ENCODE assay signal across 19 cellular contexts in genomic region chr7:28512648-28513435, GRCh38.
DNase-seq lines count a peak whose midpoint lies in the region; ATAC-seq, FAIRE-seq and TF ChIP-seq lines count a peak whose summit lies in the region.
"Had no signal": no experiment of that assay in that cellular context is flagged by ENCODE, and none has a peak within 500 bp of the region (broad histone marks: within the 10 kb centered on the region; RNA-seq: fewer than 3 reads in every experiment).

No MANE protein-coding gene starts in this region.

- no TSS peak for BruUV-seq in HepG2 (replicated peaks; lab: Mats Ljungman, UMichigan)
- BruUV-seq in GM12878 (replicated peaks; lab: Mats Ljungman, UMichigan) = no TSS peak

- no peaks in the 10 kb centered on the region for H3K36me3 Mint-ChIP-seq in neural crest cell (ENCODE audit: low read depth)
- H3K36me3 Mint-ChIP-seq: CD14-positive monocyte; CD8-positive, alpha-beta T cell had no signal

- H3K27me3 ChIP-seq in HepG2 (ENCODE audit: control insufficient read depth in 1 of 2, insufficient read depth in 2 of 2, low read length in 2 of 2) (peaks cover 1 to 3% of the 10 kb centered on the region in 2 experiments; a peak in 3 of 5 replicates), right lobe of liver (peaks cover 0 to 4% of the 10 kb centered on the region in 2 donors), GM12878 (replicated peaks in 1 of 2; ENCODE audit: control insufficient read depth in 2 of 2, insufficient read depth in 2 of 2, low read length in 1 of 2) (no peaks in the 10 kb centered on the region), Karpas-422 (ENCODE audit: low read length) (no peaks in the 10 kb centered on the region; the same call in 1 of the 2 replicates)

- H3K9me3 ChIP-seq in HepG2 (ENCODE audit: low read length) (no peaks in the 10 kb centered on the region), right lobe of liver (no peaks in the 10 kb centered on the region), GM12878 (replicated peaks; ENCODE audit: control insufficient read depth, insufficient read depth, low read length) (no peaks in the 10 kb centered on the region; the same call in 2 of the 3 replicates), Karpas-422 (ENCODE audit: low read length) (no peaks in the 10 kb centered on the region)
- H3K9me3 ChIP-seq: Caco-2 had no signal

- H3K36me3 ChIP-seq in HepG2 (replicated peaks in 1 of 2; ENCODE audit: control insufficient read depth in 1 of 2, insufficient read depth in 2 of 2, low read length in 2 of 2) (no peaks in the 10 kb centered on the region), right lobe of liver (no peaks in the 10 kb centered on the region), GM12878 (ENCODE audit: control insufficient read depth in 2 of 2, insufficient read depth in 2 of 2, low read length in 1 of 2) (no peaks in the 10 kb centered on the region; a peak in 2 of 4 replicates), Karpas-422 (ENCODE audit: insufficient read depth, low read length) (no peaks in the 10 kb centered on the region)

- H3K9me2 ChIP-seq in Karpas-422 (replicated peaks; ENCODE audit: insufficient read depth, low read length) = no peaks in the 10 kb centered on the region

- no peaks in the 10 kb centered on the region for H3K9me3 Mint-ChIP-seq in neural crest cell
- H3K9me3 Mint-ChIP-seq: CD8-positive, alpha-beta T cell had no signal

- H4K20me1 ChIP-seq in HepG2 (ENCODE audit: insufficient read depth, low read length) (no peaks in the 10 kb centered on the region), GM12878 (ENCODE audit: control insufficient read depth, insufficient read depth) (no peaks in the 10 kb centered on the region), Karpas-422 (ENCODE audit: insufficient read depth, low read depth, low read length) (no peaks in the 10 kb centered on the region)

- intact Hi-C loops in HepG2 (cut with micrococcal nuclease; ENCODE audit: unreplicated experiment) (no loop called here), right lobe of liver (cut with DNase I) (no loop called here), GM12878 (cut with micrococcal nuclease; ENCODE audit: unreplicated experiment) (no loop called here)

- FAIRE-seq in HepG2 (lab: Jason Lieb, UNC) = no peak
- FAIRE-seq in GM12878 (lab: Jason Lieb, UNC) = no peak
- FAIRE-seq: H54 had no signal

- in situ Hi-C loops in HepG2 (cut with HindIII; ENCODE audit: extremely low pct_ligation_motif_present, low pct_unique_long_range_greater_than_20kb) = no loop called here
- in situ Hi-C loops in GM12878 (cut with MboI) = no loop called here

- POLR2A ChIA-PET in HepG2 (lab: Yijun Ruan, JAX) = no interaction called here
- POLR2A ChIA-PET in GM12878 (lab: Charles Lee) = interaction anchor here (1.0 to 2.2 kb wide), 2 partner anchors 10 to 11 kb away, joined by 4 to 8 read pairs; no protein-coding TSS in a partner anchor

- TF ChIP-seq RAD21 in HepG2 (CRISPR knock-in tag; IDR thresholded peaks at IDR 0.05) (no peak), GM12878 (IDR thresholded peaks at IDR 0.05; ENCODE audit: insufficient read depth, low read depth, low read length) (no peak)

- no peak for ATAC-seq in HepG2
- no peak for ATAC-seq in right lobe of liver
- no peak for ATAC-seq in GM12878
- ATAC-seq: CD8-positive, alpha-beta T cell; HCT116 had no signal

- 45% methylated on average over 7 of the region's 9 CpGs for WGBS in HepG2 (ENCODE audit: low lambda C conversion rate)
- 75% methylated on average over 9 of the region's 9 CpGs for WGBS in right lobe of liver (ENCODE audit: insufficient coverage, low coverage, low lambda C conversion rate, missing lambda C conversion rate)
- 59% methylated on average over 9 of the region's 9 CpGs for WGBS in GM12878 (ENCODE audit: insufficient coverage, insufficient replicate concordance, low lambda C conversion rate, missing lambda C conversion rate)

- H2AFZ ChIP-seq in HepG2 (ENCODE audit: low read length) = no peak overlapping the region
- H2AFZ ChIP-seq in GM12878 (ENCODE audit: control insufficient read depth, low read depth, low read length) = no peak overlapping the region
- H2AFZ ChIP-seq in Karpas-422 (ENCODE audit: low read length) = no peak overlapping the region
- H2AFZ ChIP-seq: GM23248 had no signal

- CTCF ChIA-PET in HepG2 (lab: Yijun Ruan, JAX; ENCODE audit: low intra/inter-chr PET ratio, low total read pairs) (no interaction called here), GM12878 (lab: Yijun Ruan, JAX) (interaction anchor here (1.5 kb wide), 1 partner anchor 27 kb away, joined by 4 read pairs; no protein-coding TSS in a partner anchor)

- H3K4me3 Mint-ChIP-seq in neural crest cell = no peak overlapping the region
- H3K4me3 Mint-ChIP-seq: B cell; CD14-positive monocyte; CD8-positive, alpha-beta T cell; IgD-negative memory B cell had no signal

- peaks cover 7% of the 10 kb centered on the region for H3K4me1 Mint-ChIP-seq in neural crest cell

- H3K4me1 ChIP-seq in HepG2 (ENCODE audit: insufficient read depth, low read length) (no peaks in the 10 kb centered on the region), right lobe of liver (no peaks in the 10 kb centered on the region), GM12878 (ENCODE audit: control insufficient read depth, insufficient read depth, low read length) (peaks cover 17% of the 10 kb centered on the region), Karpas-422 (ENCODE audit: low read length) (peaks cover 11% of the 10 kb centered on the region)

- peak overlapping the region; percentile 60 for H3K27ac Mint-ChIP-seq in neural crest cell (ENCODE audit: unreplicated experiment)
- H3K27ac Mint-ChIP-seq: B cell; CD14-positive monocyte; CD8-positive, alpha-beta T cell; IgD-negative memory B cell had no signal

- TF ChIP-seq EP300 in HepG2 (IDR thresholded peaks at IDR 0.05; ENCODE audit: low read depth in 2 of 2, low read length in 2 of 2) = no peak
- no peak for TF ChIP-seq EP300 in HepG2 (CRISPR knock-in tag; IDR thresholded peaks at IDR 0.05; ENCODE audit: borderline replicate concordance)
- TF ChIP-seq EP300 in GM12878 (IDR thresholded peaks at IDR 0.05; ENCODE audit: borderline replicate concordance in 1 of 2, control insufficient read depth in 1 of 2, low read depth in 2 of 2, low read length in 2 of 2) = no peak

- no peaks in the 10 kb centered on the region for H3K79me2 ChIP-seq in HepG2 (ENCODE audit: insufficient read depth, low read length)
- no peaks in the 10 kb centered on the region for H3K79me2 ChIP-seq in GM12878 (ENCODE audit: control insufficient read depth, insufficient read depth, low read length)
- H3K79me2 ChIP-seq in Karpas-422 (ENCODE audit: low read length) = no peaks in the 10 kb centered on the region

- no peak overlapping the region for H3K27ac ChIP-seq in HepG2 (ENCODE audit: extremely low read length, insufficient read depth, low read length)
- no peak overlapping the region for H3K27ac ChIP-seq in right lobe of liver
- no peak overlapping the region for H3K27ac ChIP-seq in GM12878 (ENCODE audit: control insufficient read depth, insufficient read depth)
- no peak overlapping the region for H3K27ac ChIP-seq in Karpas-422 (ENCODE audit: low read length)
- H3K27ac ChIP-seq: GM23248, HL-60 had no signal

- TF ChIP-seq POLR2A in HepG2 (IDR thresholded peaks at IDR 0.05; ENCODE audit: insufficient read depth in 1 of 2, low read depth in 2 of 2, low read length in 2 of 2) (no peak), right lobe of liver (IDR thresholded peaks at IDR 0.05) (no peak), GM12878 (IDR thresholded peaks at IDR 0.05; ENCODE audit: low read depth, low read length) (no peak)

- H3K4me2 ChIP-seq in HepG2 (ENCODE audit: low read depth, low read length) (no peak overlapping the region), GM12878 (ENCODE audit: control insufficient read depth, insufficient read depth) (no peak overlapping the region), Karpas-422 (ENCODE audit: low read depth, low read length, poor library complexity, severe bottlenecking) (no peak overlapping the region)

- no peaks in the 10 kb centered on the region for H3K27me3 Mint-ChIP-seq in neural crest cell (ENCODE audit: low read depth)

- H3K4me3 ChIP-seq in HepG2 (replicated peaks in 1 of 3; ENCODE audit: insufficient read depth in 1 of 3, low read depth in 2 of 3, low read length in 3 of 3) = no peak overlapping the region
- H3K4me3 ChIP-seq in right lobe of liver = no peak overlapping the region
- H3K4me3 ChIP-seq in GM12878 = no peak overlapping the region
- H3K4me3 ChIP-seq in Karpas-422 (ENCODE audit: low read length) = no peak overlapping the region
- H3K4me3 ChIP-seq: GM23248 had no signal

- TF ChIP-seq CTCF in HepG2 (CRISPR knock-in tag; IDR thresholded peaks at IDR 0.05) = no peak
- TF ChIP-seq CTCF in right lobe of liver (IDR thresholded peaks at IDR 0.05) = no peak
- TF ChIP-seq CTCF in GM12878 (IDR thresholded peaks at IDR 0.05 in 2 of 3, conservative IDR thresholded peaks at IDR 0.05 in 1 of 3; ENCODE audit: control insufficient read depth in 2 of 3, extremely low read depth in 1 of 3, insufficient read depth in 1 of 3, low read depth in 3 of 3, low read length in 3 of 3) = no peak
- no peak for TF ChIP-seq CTCF in neural crest cell (conservative IDR thresholded peaks at IDR 0.05)

- DNase-seq in HepG2 (ENCODE audit: low spot score) (no peak), right lobe of liver (no peak), GM12878 (ENCODE audit: low read depth, low spot score) (no peak), neural crest cell (ENCODE audit: low read depth, low spot score) (no peak), HPDE6-E6E7 (ENCODE audit: extremely low spot score) (no peak), COR-L47 (lab: John Stamatoyannopoulos, UW) (no peak), Karpas-422 (no peak)
- DNase-seq in activated CD4-positive, alpha-beta T cell treated with anti-CD3 and anti-CD28 coated beads, Interleukin-2, amount 50 U/mL, for 4 hours = no peak
- DNase-seq: Caco-2; CD8-positive, alpha-beta T cell; DND-41; GDM1; GM23248 had no signal

- SMC1A ChIA-PET in GM12878 (lab: Charles Lee; ENCODE audit: uncharacterized antibody, unreplicated experiment) = interaction anchor here (0.6 to 14.5 kb wide), 10 partner anchors 8 to 58 kb away, joined by 3 to 153 read pairs (median 4); no protein-coding TSS in a partner anchor

- H3K9ac ChIP-seq in HepG2 (ENCODE audit: insufficient read depth, low read depth, low read length) (no peak overlapping the region), GM12878 (ENCODE audit: control insufficient read depth, insufficient read depth, low read length) (no peak overlapping the region), Karpas-422 (ENCODE audit: low read length) (no peak overlapping the region)
- H3K9ac ChIP-seq: GM23248 had no signal

- RAD21 ChIA-PET in GM12878 (lab: Charles Lee; ENCODE audit: unreplicated experiment) = interaction anchor here (1.0 kb wide), 1 partner anchor 24 kb away, joined by 3 read pairs; no protein-coding TSS in a partner anchor

TF ChIP-seq in HepG2, 621 proteins besides CTCF, POLR2A, EP300 and RAD21 (continues in another document):
- TF ChIP-seq ZNF331 (CRISPR knock-in tag; IDR thresholded peaks at IDR 0.05) = no peak
- peak; percentile 41 for TF ChIP-seq MAFF (IDR thresholded peaks at IDR 0.05; ENCODE audit: low read depth, low read length)
- TF ChIP-seq NFE2L1 (CRISPR knock-in tag; IDR thresholded peaks at IDR 0.05; ENCODE audit: borderline replicate concordance) = no peak

Comparison
In these comparisons a context has a peak if more than half of its experiments do, and no peak if none do; other contexts are left out.
1. Of the 75 proteins assayed by ChIP-seq in both HepG2 and GM12878: peak only in HepG2: none; only in GM12878: ZBTB33; in both: none; in neither: 74.